ENCODE assay signal across 34 cellular contexts in the genomic region with DNA sequence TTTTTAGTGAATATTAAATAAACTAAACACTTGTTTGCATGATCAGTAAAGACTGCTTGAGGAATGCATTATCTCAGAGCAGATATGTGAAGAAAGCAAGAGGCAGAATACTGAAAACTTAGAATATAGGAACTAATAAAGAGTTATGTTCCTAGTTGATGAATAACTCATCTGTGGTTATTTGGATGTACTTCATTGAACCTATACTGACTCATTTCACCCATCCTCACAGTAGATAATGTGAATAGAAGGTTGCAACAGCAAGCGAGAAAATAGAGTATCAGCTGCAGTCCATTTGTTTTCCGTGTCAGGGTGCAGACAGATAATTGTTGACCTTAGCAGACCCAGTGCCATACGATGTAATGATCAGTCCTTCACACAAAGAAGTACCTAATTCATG.
DNase-seq lines count a peak whose midpoint lies in the region; ATAC-seq and TF ChIP-seq lines count a peak whose summit lies in the region.
"Had no signal": no experiment of that assay in that cellular context is flagged by ENCODE, and none has a peak within 500 bp of the region (broad histone marks: within the 10 kb centered on the region; RNA-seq: fewer than 3 reads in every experiment).

No MANE protein-coding gene starts in this region.

- H3K9me3 ChIP-seq in endodermal cell (ENCODE audit: control insufficient read depth, low read length), result no peaks in the 10 kb centered on the region
- H3K9me3 ChIP-seq: Caco-2, esophagus squamous epithelium, MG63, right atrium auricular region had no signal

- no peak overlapping the region for H3K27ac ChIP-seq in endodermal cell (ENCODE audit: low read depth, low read length)
- H3K27ac ChIP-seq: cardiac muscle cell, coronary artery, esophagus squamous epithelium, parathyroid adenoma, right atrium auricular region, RWPE1 had no signal

- H3K27me3 ChIP-seq in endodermal cell (ENCODE audit: control insufficient read depth, insufficient read depth, low read length, poor library complexity, severe bottlenecking), result no peaks in the 10 kb centered on the region
- H3K27me3 ChIP-seq: cardiac muscle cell, esophagus squamous epithelium, MG63, right atrium auricular region had no signal

- H3K4me1 ChIP-seq in endodermal cell (ENCODE audit: control insufficient read depth, insufficient read depth, low read length), result no peaks in the 10 kb centered on the region
- H3K4me1 ChIP-seq: Caco-2, esophagus squamous epithelium, parathyroid adenoma, right atrium auricular region had no signal

- H3K27ac Mint-ChIP-seq in endodermal cell, result no peak overlapping the region
- H3K27ac Mint-ChIP-seq: activated CD4-positive, alpha-beta memory T cell treated with anti-CD3 and anti-CD28 coated beads, Interleukin-2, amount 10 ng/mL, durations not matched to agents 7 days and 5 days; activated naive CD8-positive, alpha-beta T cell; activated T-helper 2 cell treated with anti-CD3 and anti-CD28 coated beads, Interferon-gamma antibody, Interleukin-2, Interleukin-4, amounts not matched to agents 10 μg/mL and 5 μg/mL and 100 μg/mL, durations not matched to agents 14 hours and 24 hours and 36 hours; T-helper 1 cell treated with Interleukin-12 subunit alpha and Interleukin-12 subunit beta and Interleukin-4 antibody, amounts not matched to agents 30 μg/mL and 1 μg/mL, for 36 hours had no signal

- H3K4me3 ChIP-seq in endodermal cell (ENCODE audit: low read length), result no peak overlapping the region
- H3K4me3 ChIP-seq: cardiac muscle cell, coronary artery, esophagus squamous epithelium, MG63, right atrium auricular region, smooth muscle cell had no signal

- H3K9me3 Mint-ChIP-seq in endodermal cell, result no peaks in the 10 kb centered on the region

- no peak overlapping the region for H3K9ac ChIP-seq in endodermal cell (ENCODE audit: extremely low read depth, low read length, poor library complexity, severe bottlenecking)
- H3K9ac ChIP-seq: parathyroid adenoma had no signal

- no peaks in the 10 kb centered on the region for H3K36me3 Mint-ChIP-seq in endodermal cell (ENCODE audit: low read depth)
- H3K36me3 Mint-ChIP-seq: activated naive CD8-positive, alpha-beta T cell had no signal

- POLR2A ChIA-PET in HEK293T (lab: Yijun Ruan, JAX), result no interaction called here

- ATAC-seq in GM18907 (IDR thresholded peaks at IDR 0.05; ENCODE audit: unreplicated experiment) (peak; percentile 84), HG02642 (IDR thresholded peaks at IDR 0.05; ENCODE audit: poor library complexity, unreplicated experiment) (peak; percentile 51)
- ATAC-seq: activated CD4-positive, CD25-positive, alpha-beta regulatory T cell treated with anti-CD3 and anti-CD28 coated beads, Interleukin-2, amount 50 U/mL, for 24 hours; left colon had no signal

- H3K4me3 Mint-ChIP-seq in endodermal cell, result no peak overlapping the region
- H3K4me3 Mint-ChIP-seq: activated CD4-positive, alpha-beta memory T cell treated with anti-CD3 and anti-CD28 coated beads, Interleukin-2, amount 10 ng/mL, durations not matched to agents 7 days and 5 days; activated naive CD8-positive, alpha-beta T cell; T-helper 1 cell treated with Interleukin-12 subunit alpha and Interleukin-12 subunit beta and Interleukin-4 antibody, amounts not matched to agents 30 μg/mL and 1 μg/mL, for 36 hours had no signal

- CTCF ChIA-PET in HEK293T (lab: Yijun Ruan, JAX), result no interaction called here

- no peaks in the 10 kb centered on the region for H3K27me3 Mint-ChIP-seq in endodermal cell (ENCODE audit: insufficient read depth)
- H3K27me3 Mint-ChIP-seq: activated CD4-positive, alpha-beta memory T cell treated with anti-CD3 and anti-CD28 coated beads, Interleukin-2, amount 10 ng/mL, durations not matched to agents 7 days and 5 days; activated naive CD8-positive, alpha-beta T cell had no signal

- DNase-seq in NCI-H69 (lab: John Stamatoyannopoulos, UW) (peak; percentile 0), hypothalamus (lab: John Stamatoyannopoulos, UW) (no peak), HEK293T (ENCODE audit: extremely low spot score) (no peak), activated gamma-delta T cell treated with Interleukin-2 at 50 U/mL for 16 hours (no peak), endodermal cell (no peak)
- DNase-seq: activated CD4-positive, alpha-beta memory T cell treated with anti-CD3 and anti-CD28 coated beads, Interleukin-2, amount 10 ng/mL, durations not matched to agents 7 days and 5 days; aorta; C1 segment of cervical spinal cord; Caco-2; DMS79 treated with DMSO at 0.1 percent for 48 hours; effector memory CD4-positive, alpha-beta T cell; esophagus squamous epithelium; foreskin melanocyte; HCEC 1CT; KBM-7; left colon; MG63; NCI-H1105 treated with DMSO at 0.1 percent for 48 hours; NCI-H1930; NCI-H526 treated with DMSO at 0.1 percent for 48 hours; stimulated activated CD4-positive, alpha-beta T cell treated with anti-CD3 and anti-CD28 coated beads, Interleukin-4, amount 100 ng/mL, for 1 hour; trophoblast cell had no signal

- H3K4me1 Mint-ChIP-seq in endodermal cell, result peaks cover 9% of the 10 kb centered on the region
- H3K4me1 Mint-ChIP-seq: activated CD4-positive, alpha-beta memory T cell treated with anti-CD3 and anti-CD28 coated beads, Interleukin-2, amount 10 ng/mL, durations not matched to agents 7 days and 5 days had no signal

- TF ChIP-seq CTCF in endodermal cell (conservative IDR thresholded peaks at IDR 0.05), result no peak

- 98% methylated on average over 3 of the region's 3 CpGs; no CpG with 5 or more reads in 1 of the 2 experiments for WGBS in endodermal cell (ENCODE audit: insufficient coverage in 1 of 2, insufficient read length in 1 of 2), 2 experiments

- H3K36me3 ChIP-seq in endodermal cell (ENCODE audit: control insufficient read depth, insufficient read depth, low read length), result no peaks in the 10 kb centered on the region
- H3K36me3 ChIP-seq: cardiac muscle cell, esophagus squamous epithelium, MG63, right atrium auricular region had no signal

TF ChIP-seq in HEK293T, 16 proteins besides CTCF, POLR2A, EP300 and RAD21:
- TF ChIP-seq ZNF384 (IDR thresholded peaks at IDR 0.05), result no peak
- no peak for TF ChIP-seq LEF1 (IDR thresholded peaks at IDR 0.05; ENCODE audit: borderline replicate concordance)
- TF ChIP-seq FOXM1 (IDR thresholded peaks at IDR 0.05; ENCODE audit: borderline replicate concordance), result no peak
- no peak for TF ChIP-seq L3MBTL2 (conservative IDR thresholded peaks at IDR 0.05)
- TF ChIP-seq ELF4 (IDR thresholded peaks at IDR 0.05), result no peak
- no peak for TF ChIP-seq FOXK2 (IDR thresholded peaks at IDR 0.05)
- no peak for TF ChIP-seq FOXA1 (IDR thresholded peaks at IDR 0.05)
- no peak for TF ChIP-seq SUZ12 (IDR thresholded peaks at IDR 0.05)
- TF ChIP-seq HDGF (IDR thresholded peaks at IDR 0.05; ENCODE audit: borderline replicate concordance), result no peak
- TF ChIP-seq NFRKB (IDR thresholded peaks at IDR 0.05), result no peak
- TF ChIP-seq TARDBP (IDR thresholded peaks at IDR 0.05), result no peak
TF ChIP-seq in HEK293T: peak in this region for 0.
